18 cellular contexts compared by ENCODE assay signal in genomic region chr6:9957330-9957729, GRCh38.
A peak's percentile ranks its signal among the peaks of the same experiment; 100 is the strongest.
DNase-seq lines count a peak whose midpoint lies in the region; ATAC-seq and TF ChIP-seq lines count a peak whose summit lies in the region.
"Had no signal": no experiment of that assay in that cellular context is flagged by ENCODE, and none has a peak within 500 bp of the region (broad histone marks: within the 10 kb centered on the region; RNA-seq: fewer than 3 reads in every experiment).

No MANE protein-coding gene starts in this region.

- no TSS peak for BruUV-seq in MCF 10A (replicated peaks; lab: Mats Ljungman, UMichigan)

- POLR2A ChIA-PET in MCF 10A (lab: Yijun Ruan, JAX), result interaction anchor here (0.6 kb wide), 2 partner anchors 98 to 335 kb away, joined by 3 read pairs; no protein-coding TSS in a partner anchor

- peaks cover 6% of the 10 kb centered on the region for H3K4me1 Mint-ChIP-seq in MCF 10A (ENCODE audit: insufficient read depth, unreplicated experiment)
- H3K4me1 Mint-ChIP-seq: B cell had no signal

- H3K27me3 ChIP-seq in breast epithelium (no peaks in the 10 kb centered on the region), adipocyte (replicated peaks; ENCODE audit: control insufficient read depth, insufficient read depth, low read length) (no peaks in the 10 kb centered on the region)
- H3K27me3 ChIP-seq: BLaER1 treated with 17β-estradiol and CSF1 and Interleukin-3, amounts not matched to agents 10 nM and 100 nM had no signal

- no peak for TF ChIP-seq CTCF in MCF 10A (IDR thresholded peaks at IDR 0.05; ENCODE audit: unreplicated experiment)
- TF ChIP-seq CTCF in breast epithelium (IDR thresholded peaks at IDR 0.05), result no peak

- no peaks in the 10 kb centered on the region for H3K27me3 Mint-ChIP-seq in MCF 10A (ENCODE audit: insufficient read depth, unreplicated experiment)
- H3K27me3 Mint-ChIP-seq: B cell; CD4-positive, alpha-beta T cell had no signal

- H3K4me3 Mint-ChIP-seq in MCF 10A (ENCODE audit: unreplicated experiment), result no peak overlapping the region
- H3K4me3 Mint-ChIP-seq: B cell; CD4-positive, alpha-beta T cell; CD8-positive, alpha-beta T cell had no signal

- intact Hi-C loops in MCF 10A (cut with micrococcal nuclease) (no loop called here), breast epithelium (cut with DNase I; ENCODE audit: low total_unique reads) (no loop called here)

- H3K27ac Mint-ChIP-seq in MCF 10A (ENCODE audit: low read depth, unreplicated experiment), result no peak overlapping the region
- H3K27ac Mint-ChIP-seq: B cell; CD4-positive, alpha-beta T cell; CD8-positive, alpha-beta T cell had no signal

- ATAC-seq in GM21786 (IDR thresholded peaks at IDR 0.05; ENCODE audit: unreplicated experiment) (no peak), esophagus mucosa (no peak)
- ATAC-seq: A549; CD8-positive, alpha-beta T cell had no signal

- no peaks in the 10 kb centered on the region for H3K36me3 Mint-ChIP-seq in MCF 10A (ENCODE audit: insufficient read depth, unreplicated experiment)
- H3K36me3 Mint-ChIP-seq: CD8-positive, alpha-beta T cell had no signal

- TF ChIP-seq POLR2A in breast epithelium (IDR thresholded peaks at IDR 0.05), result no peak

- peaks cover 8% of the 10 kb centered on the region for H3K9me3 Mint-ChIP-seq in MCF 10A (ENCODE audit: unreplicated experiment)
- H3K9me3 Mint-ChIP-seq: CD4-positive, alpha-beta T cell had no signal

- H3K36me3 ChIP-seq in breast epithelium (no peaks in the 10 kb centered on the region), adipocyte (ENCODE audit: control insufficient read depth, insufficient read depth, low read length, severe bottlenecking) (no peaks in the 10 kb centered on the region)
- H3K36me3 ChIP-seq: BLaER1 treated with 17β-estradiol and CSF1 and Interleukin-3, amounts not matched to agents 10 nM and 100 nM had no signal

- CTCF ChIA-PET in MCF 10A (lab: Yijun Ruan, JAX), result no interaction called here

- H3K9ac ChIP-seq in adipocyte (ENCODE audit: low read length), result no peak overlapping the region
- H3K9ac ChIP-seq: BLaER1 treated with 17β-estradiol and CSF1 and Interleukin-3, amounts not matched to agents 10 nM and 100 nM had no signal

- DNase-seq in MCF 10A (ENCODE audit: unreplicated experiment) (peak; percentile 6), breast epithelium (ENCODE audit: low spot score in 2 of 2) (no peak), NCI-H460 (ENCODE audit: extremely low read depth, low read depth) (peak; percentile 43), adipocyte (ENCODE audit: low read depth) (peak; percentile 15)
- DNase-seq: AML-193; Caco-2; Calu3; CD4-positive, alpha-beta T cell; CD8-positive, alpha-beta T cell; DMS79 treated with DMSO at 0.1 percent for 48 hours; GF-D8 had no signal

- H3K4me3 ChIP-seq in breast epithelium (no peak overlapping the region), adipocyte (ENCODE audit: low read length) (no peak overlapping the region)
- H3K4me3 ChIP-seq: A549; BLaER1 treated with 17β-estradiol and CSF1 and Interleukin-3, amounts not matched to agents 10 nM and 100 nM had no signal

- H3K27ac ChIP-seq in breast epithelium, result no peak overlapping the region
- H3K27ac ChIP-seq: 22Rv1; A549; BLaER1 treated with 17β-estradiol and CSF1 and Interleukin-3, amounts not matched to agents 10 nM and 100 nM; C4-2B had no signal

- H3K4me1 ChIP-seq in breast epithelium, result no peaks in the 10 kb centered on the region
- H3K4me1 ChIP-seq in adipocyte (ENCODE audit: control insufficient read depth, insufficient read depth, low read length), result no peaks in the 10 kb centered on the region
- H3K4me1 ChIP-seq: A549; BLaER1 treated with 17β-estradiol and CSF1 and Interleukin-3, amounts not matched to agents 10 nM and 100 nM; Caco-2 had no signal

- H3K9me3 ChIP-seq in breast epithelium (no peaks in the 10 kb centered on the region), adipocyte (ENCODE audit: control insufficient read depth, low read length) (no peaks in the 10 kb centered on the region)
- H3K9me3 ChIP-seq: A549, Caco-2 had no signal

Comparison
In these comparisons a context has a peak if more than half of its experiments do, and no peak if none do; other contexts are left out.
1. DNase-seq: peak in MCF 10A (single experiment), NCI-H460 (single experiment) and adipocyte (single experiment); none in breast epithelium (0 of 2).